18 cellular contexts compared by ENCODE assay signal in genomic region chr7:28042721-28043120, GRCh38.
A peak's percentile ranks its signal among the peaks of the same experiment; 100 is the strongest.
DNase-seq lines count a peak whose midpoint lies in the region; ATAC-seq, FAIRE-seq and TF ChIP-seq lines count a peak whose summit lies in the region.
"Had no signal": no experiment of that assay in that cellular context is flagged by ENCODE, and none has a peak within 500 bp of the region (broad histone marks: within the 10 kb centered on the region; RNA-seq: fewer than 3 reads in every experiment).

No MANE protein-coding gene starts in this region.

- H3K27me3 ChIP-seq in mammary epithelial cell (ENCODE audit: insufficient read depth, low read length) (no peaks in the 10 kb centered on the region), breast epithelium (no peaks in the 10 kb centered on the region), Panc1 (ENCODE audit: control insufficient read depth, insufficient read depth, low read length) (no peaks in the 10 kb centered on the region), bronchial epithelial cell (ENCODE audit: control insufficient read depth, insufficient read depth, low read length) (no peaks in the 10 kb centered on the region), spleen (replicated peaks in 1 of 7) (no peaks in the 10 kb centered on the region)
- H3K27me3 ChIP-seq: BLaER1 treated with 17β-estradiol and CSF1 and Interleukin-3, amounts not matched to agents 10 nM and 100 nM had no signal

- intact Hi-C loops in mammary epithelial cell (cut with micrococcal nuclease), result no loop called here
- intact Hi-C loops in breast epithelium (cut with DNase I; ENCODE audit: low total_unique reads), result no loop called here
- intact Hi-C loops in Panc1 (cut with micrococcal nuclease; ENCODE audit: unreplicated experiment), result no loop called here
- intact Hi-C loops in spleen (cut with DNase I; ENCODE audit: low total_unique reads), result no loop called here
- intact Hi-C loops in OCI-LY7 (cut with micrococcal nuclease; ENCODE audit: unreplicated experiment), result no loop called here

- in situ Hi-C loops in mammary epithelial cell (cut with MboI; ENCODE audit: low sequenced_read_pairs in 2 of 2) (no loop called here), Panc1 (cut with HindIII; ENCODE audit: low pct_unique_long_range_greater_than_20kb, low sequenced_read_pairs) (no loop called here)

- CTCF ChIA-PET in mammary epithelial cell (lab: Charles Lee; ENCODE audit: low non-redundant PET), result no interaction called here
- CTCF ChIA-PET in Panc1 (lab: Charles Lee), result no interaction called here
- CTCF ChIA-PET in OCI-LY7 (lab: Charles Lee; ENCODE audit: unreplicated experiment), result no interaction called here

- H3K9ac ChIP-seq in mammary epithelial cell (ENCODE audit: insufficient read depth, low read length), result no peak overlapping the region
- H3K9ac ChIP-seq: BLaER1 treated with 17β-estradiol and CSF1 and Interleukin-3, amounts not matched to agents 10 nM and 100 nM had no signal

- TF ChIP-seq CTCF in mammary epithelial cell (conservative IDR thresholded peaks at IDR 0.05 in 1 of 2, IDR thresholded peaks at IDR 0.05 in 1 of 2; ENCODE audit: extremely low read depth in 1 of 2, insufficient read depth in 1 of 2, low read depth in 1 of 2, low read length in 2 of 2), result no peak
- no peak for TF ChIP-seq CTCF in breast epithelium (IDR thresholded peaks at IDR 0.05)
- no peak for TF ChIP-seq CTCF in Panc1 (IDR thresholded peaks at IDR 0.05)
- no peak for TF ChIP-seq CTCF in bronchial epithelial cell (IDR thresholded peaks at IDR 0.05; ENCODE audit: insufficient read depth, low read length, severe bottlenecking)
- no peak for TF ChIP-seq CTCF in spleen (IDR thresholded peaks at IDR 0.05 in 8 of 11, conservative IDR thresholded peaks at IDR 0.05 in 3 of 11)
- no peak for TF ChIP-seq CTCF in OCI-LY7 (conservative IDR thresholded peaks at IDR 0.05; ENCODE audit: low read length)

- no peaks in the 10 kb centered on the region for H3K36me3 ChIP-seq in mammary epithelial cell (ENCODE audit: insufficient read depth, low read length)
- H3K36me3 ChIP-seq in breast epithelium, result no peaks in the 10 kb centered on the region
- no peaks in the 10 kb centered on the region for H3K36me3 ChIP-seq in Panc1 (ENCODE audit: control insufficient read depth, insufficient read depth, low read length)
- no peaks in the 10 kb centered on the region for H3K36me3 ChIP-seq in bronchial epithelial cell (ENCODE audit: control insufficient read depth, insufficient read depth, low read length)
- H3K36me3 ChIP-seq in spleen, result no peaks in the 10 kb centered on the region
- H3K36me3 ChIP-seq in OCI-LY7 (ENCODE audit: insufficient read depth, low read length), result no peaks in the 10 kb centered on the region
- H3K36me3 ChIP-seq: HAP-1 had no signal

- H2AFZ ChIP-seq in mammary epithelial cell (ENCODE audit: low read depth, low read length) (no peak overlapping the region), OCI-LY7 (ENCODE audit: low read length) (no peak overlapping the region)

- POLR2A ChIA-PET in Panc1 (lab: Charles Lee), result no interaction called here
- POLR2A ChIA-PET in OCI-LY7 (lab: Charles Lee), result no interaction called here

- H3K79me2 ChIP-seq in mammary epithelial cell (ENCODE audit: insufficient read depth, low read length) (peaks cover 16% of the 10 kb centered on the region), OCI-LY7 (ENCODE audit: insufficient read depth, low read depth, low read length) (no peaks in the 10 kb centered on the region)

- dilution Hi-C loops in mammary epithelial cell (cut with HindIII; ENCODE audit: low sequenced_read_pairs), result no loop called here

- TF ChIP-seq POLR2A in breast epithelium (IDR thresholded peaks at IDR 0.05), result no peak
- no peak for TF ChIP-seq POLR2A in spleen (IDR thresholded peaks at IDR 0.05)

- BruUV-seq in mammary epithelial cell (replicated peaks; lab: Mats Ljungman, UMichigan), result no TSS peak
- no TSS peak for BruUV-seq in Panc1 (replicated peaks; lab: Mats Ljungman, UMichigan)
- BruUV-seq in OCI-LY7 (replicated peaks; lab: Mats Ljungman, UMichigan), result no TSS peak

- no peak overlapping the region for H3K27ac ChIP-seq in mammary epithelial cell (ENCODE audit: insufficient read depth, low read depth, low read length)
- no peak overlapping the region for H3K27ac ChIP-seq in breast epithelium
- H3K27ac ChIP-seq in Panc1 (ENCODE audit: low read length), result peak overlapping the region; percentile 2
- H3K27ac ChIP-seq in spleen, result no peak overlapping the region
- no peak overlapping the region for H3K27ac ChIP-seq in OCI-LY7 (ENCODE audit: low read depth, low read length, poor library complexity, severe bottlenecking)
- H3K27ac ChIP-seq: BLaER1 treated with 17β-estradiol and CSF1 and Interleukin-3, amounts not matched to agents 10 nM and 100 nM had no signal

- H3K4me3 ChIP-seq in mammary epithelial cell (replicated peaks in 1 of 3; ENCODE audit: insufficient read depth in 1 of 3, low read depth in 2 of 3, low read length in 3 of 3), result no peak overlapping the region
- H3K4me3 ChIP-seq in breast epithelium, result no peak overlapping the region
- no peak overlapping the region for H3K4me3 ChIP-seq in Panc1 (ENCODE audit: low read depth in 2 of 2, low read length in 2 of 2)
- H3K4me3 ChIP-seq in bronchial epithelial cell (ENCODE audit: low read depth, low read length), result no peak overlapping the region
- no peak overlapping the region for H3K4me3 ChIP-seq in spleen
- no peak overlapping the region for H3K4me3 ChIP-seq in OCI-LY7 (ENCODE audit: low read depth, low read length, poor library complexity, severe bottlenecking)
- H3K4me3 ChIP-seq: BLaER1 treated with 17β-estradiol and CSF1 and Interleukin-3, amounts not matched to agents 10 nM and 100 nM; GM12878; HAP-1 had no signal

- DNase-seq in mammary epithelial cell (peak; percentile 19), breast epithelium (ENCODE audit: low spot score in 2 of 2) (no peak), Panc1 (ENCODE audit: low read depth, low spot score) (no peak), bronchial epithelial cell (ENCODE audit: low read depth) (peak; percentile 6), urothelium cell line (ENCODE audit: low spot score) (no peak), NCI-H2227 treated with DMSO at 0.1 percent for 48 hours (lab: John Stamatoyannopoulos, UW) (no peak), spleen (no peak), OCI-LY7 (ENCODE audit: low spot score) (no peak)
- DNase-seq: 8988T; ACHN; Calu3; CD4-positive, CD25-positive, alpha-beta regulatory T cell; DMS79; GOT3 had no signal

- no peak overlapping the region for H3K4me2 ChIP-seq in mammary epithelial cell (ENCODE audit: insufficient read depth, low read depth, low read length)
- no peak overlapping the region for H3K4me2 ChIP-seq in OCI-LY7 (ENCODE audit: low read length)
- H3K4me2 ChIP-seq: BLaER1 treated with 17β-estradiol and CSF1 and Interleukin-3, amounts not matched to agents 10 nM and 100 nM had no signal

- H3K9me2 ChIP-seq in OCI-LY7 (ENCODE audit: insufficient read depth, low read length), result no peaks in the 10 kb centered on the region

- H3K4me1 ChIP-seq in mammary epithelial cell (ENCODE audit: insufficient read depth, low read length) (peaks cover 48% of the 10 kb centered on the region), breast epithelium (no peaks in the 10 kb centered on the region), Panc1 (ENCODE audit: control insufficient read depth, insufficient read depth, low read length) (peaks cover 37% of the 10 kb centered on the region), spleen (peaks cover 0 to 10% (median 0%) of the 10 kb centered on the region in 6 donors), OCI-LY7 (ENCODE audit: insufficient read depth, low read length, poor library complexity, severe bottlenecking) (no peaks in the 10 kb centered on the region)

- H3K9me3 ChIP-seq in mammary epithelial cell (replicated peaks; ENCODE audit: insufficient read depth, low read length) (no peaks in the 10 kb centered on the region), breast epithelium (no peaks in the 10 kb centered on the region), Panc1 (ENCODE audit: control insufficient read depth, insufficient read depth, low read depth, low read length) (no peaks in the 10 kb centered on the region), spleen (no peaks in the 10 kb centered on the region), OCI-LY7 (ENCODE audit: low read length) (no peaks in the 10 kb centered on the region)
- H3K9me3 ChIP-seq: BLaER1 treated with 17β-estradiol and CSF1 and Interleukin-3, amounts not matched to agents 10 nM and 100 nM; HAP-1 had no signal

- ATAC-seq in Panc1, result no peak
- ATAC-seq: GM12878 had no signal

- no peak for FAIRE-seq in bronchial epithelial cell (lab: Jason Lieb, UNC)
- FAIRE-seq in urothelium cell line (lab: Jason Lieb, UNC), result peak; percentile 91
- FAIRE-seq: GM12878, GM19239 had no signal

- 100% methylated on average over 1 of the region's 1 CpG for WGBS in mammary epithelial cell (ENCODE audit: low coverage, missing lambda C conversion rate)
- 92 to 98% (median 96%) methylated on average over 1 of the region's 1 CpG for WGBS in spleen, 5 donors

- H4K20me1 ChIP-seq in mammary epithelial cell (ENCODE audit: insufficient read depth, low read length) (no peaks in the 10 kb centered on the region), OCI-LY7 (ENCODE audit: insufficient read depth, low read length) (no peaks in the 10 kb centered on the region; the same call in 1 of the 2 replicates)

Comparison
In these comparisons a context has a peak if more than half of its experiments do, and no peak if none do; other contexts are left out.
1. DNase-seq: peak in mammary epithelial cell (single experiment) and bronchial epithelial cell (single experiment); none in breast epithelium (0 of 2), Panc1 (single experiment), urothelium cell line (single experiment), NCI-H2227 treated with DMSO at 0.1 percent for 48 hours (single experiment), spleen (single experiment) and OCI-LY7 (single experiment).